ENCODE assay signal across 17 cellular contexts in genomic region chr4:140740906-140741670, GRCh38. TPM values are rescaled to one million over a fixed set of nuclear protein-coding genes. Genes with fewer than 3 reads are reported as not detected.
"Had no signal": no experiment of that assay in that cellular context is flagged by ENCODE, and none has a peak within 500 bp of the region (broad histone marks: within the 10 kb centered on the region; RNA-seq: fewer than 3 reads in every experiment).

No MANE protein-coding gene starts in this region.

- H3K36me3 ChIP-seq: ascending aorta, cardiac muscle cell, heart left ventricle had no signal

- H3K4me3 Mint-ChIP-seq: activated T-cell treated with anti-CD3 and anti-CD28 coated beads, Interleukin-2, amount 50 U/mL, for 72 hours; naive thymus-derived CD4-positive, alpha-beta T cell; stimulated activated naive CD8-positive, alpha-beta T cell treated with anti-CD3 and anti-CD28 coated beads, Interleukin-15, Interleukin-2, amounts not matched to agents 100 ng/mL and 50 ng/mL, for 24 hours had no signal

- H3K4me1 ChIP-seq: ascending aorta, psoas muscle had no signal

- DNase-seq: activated CD4-positive, alpha-beta T cell treated with anti-CD3 and anti-CD28 coated beads for 1 hour; activated CD4-positive, alpha-beta T cell treated with anti-CD3 and anti-CD28 coated beads, Interleukin-2, amount 50 U/mL, for 48 hours; activated naive CD4-positive, alpha-beta T cell; activated T-cell treated with anti-CD3 and anti-CD28 coated beads, Interleukin-2, amount 50 U/mL, for 72 hours; foreskin melanocyte; heart left ventricle; kidney; left ventricle myocardium superior; naive thymus-derived CD4-positive, alpha-beta T cell; occipital lobe; psoas muscle; stimulated activated CD4-positive, alpha-beta T cell treated with anti-CD3 and anti-CD28 coated beads, Interleukin-12 subunit alpha, Interleukin-12 subunit beta, amount 100 ng/mL, for 4 hours; SW 1271 had no signal

- H3K27ac ChIP-seq: ascending aorta, cardiac muscle cell, heart left ventricle, psoas muscle had no signal

- H3K36me3 Mint-ChIP-seq: naive thymus-derived CD4-positive, alpha-beta T cell had no signal

- ATAC-seq: activated T-cell treated with anti-CD3 and anti-CD28 coated beads, Interleukin-2, amount 50 U/mL, for 72 hours; heart left ventricle; left ventricle myocardium superior; naive thymus-derived CD4-positive, alpha-beta T cell; psoas muscle; sciatic nerve had no signal

- H3K9me3 ChIP-seq: ascending aorta, heart left ventricle, psoas muscle had no signal

- H3K27me3 ChIP-seq: ascending aorta, cardiac muscle cell, heart left ventricle had no signal

- H3K9me3 Mint-ChIP-seq: activated T-cell treated with anti-CD3 and anti-CD28 coated beads, Interleukin-2, amount 50 U/mL, for 72 hours; naive thymus-derived CD4-positive, alpha-beta T cell; stimulated activated naive CD8-positive, alpha-beta T cell treated with anti-CD3 and anti-CD28 coated beads, Interleukin-15, Interleukin-2, amounts not matched to agents 100 ng/mL and 50 ng/mL, for 24 hours had no signal

- H3K27ac Mint-ChIP-seq: activated T-cell treated with anti-CD3 and anti-CD28 coated beads, Interleukin-2, amount 50 U/mL, for 72 hours; stimulated activated naive CD8-positive, alpha-beta T cell treated with anti-CD3 and anti-CD28 coated beads, Interleukin-15, Interleukin-2, amounts not matched to agents 100 ng/mL and 50 ng/mL, for 24 hours had no signal

- H3K4me3 ChIP-seq: ascending aorta, cardiac muscle cell, heart left ventricle, psoas muscle had no signal

RNA-seq across cellular contexts. Expression of gene TBC1D9, which starts 15.1 kb away (rescaled TPM):
- total RNA-seq: activated T-cell treated with anti-CD3 and anti-CD28 coated beads, Interleukin-2, amount 50 U/mL, for 72 hours had no signal
